1 cellular context compared by ENCODE assay signal in the genomic region with DNA sequence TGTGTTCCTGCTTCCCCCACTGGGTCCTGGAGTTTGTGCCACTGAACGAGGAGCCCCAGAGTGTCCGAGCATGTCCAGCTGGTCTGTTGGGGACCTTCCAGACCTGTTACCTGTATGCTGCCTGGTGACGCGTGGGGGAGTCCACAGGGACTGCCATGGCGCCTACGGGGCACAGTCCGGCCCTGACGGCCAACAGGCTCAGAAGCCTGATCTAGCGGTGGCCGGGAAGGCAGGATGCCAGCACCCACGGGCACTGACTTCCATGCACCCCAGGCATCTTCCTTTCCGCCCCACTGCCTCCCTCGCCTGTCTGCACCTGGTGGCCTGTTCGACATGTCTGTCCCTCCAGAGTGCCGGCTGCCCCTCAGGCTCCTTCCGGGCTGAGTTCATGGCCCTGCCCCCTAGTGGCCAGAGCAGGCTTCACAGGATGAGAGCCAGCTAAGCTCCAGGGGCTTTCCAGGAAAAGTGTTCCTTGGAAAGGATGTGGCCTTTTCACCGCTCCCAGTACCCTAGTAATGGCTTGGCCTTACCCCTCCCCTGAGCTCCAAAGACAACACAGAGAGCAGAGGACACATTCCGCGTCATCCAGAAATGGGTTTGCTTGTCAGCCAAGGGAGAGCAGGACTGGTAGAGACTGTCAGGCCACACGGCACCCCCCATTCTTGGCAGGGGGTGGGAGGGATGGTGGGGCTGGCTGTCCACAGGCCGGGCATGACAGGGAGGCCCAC.
A peak's percentile ranks its signal among the peaks of the same experiment; 100 is the strongest.
TF ChIP-seq lines count a peak whose summit lies in the region.

No MANE protein-coding gene starts in this region.

TF ChIP-seq in K562, 482 proteins besides CTCF, POLR2A, EP300 and RAD21 (continues in another document):
- TF ChIP-seq ZNF41 (CRISPR knock-in tag; conservative IDR thresholded peaks at IDR 0.05) (0 out of 2 replicates have a peak, but pooled peaks have one; percentile 25), ZC3H8 (IDR thresholded peaks at IDR 0.05) (no peak), RBM25 (IDR thresholded peaks at IDR 0.05; ENCODE audit: low read depth, low read length, severe bottlenecking) (no peak), SUPT5H (IDR thresholded peaks at IDR 0.05) (peak; percentile 22; the same call in 1 of the 2 replicates), JUND (IDR thresholded peaks at IDR 0.05; ENCODE audit: borderline replicate concordance, low read depth, low read length) (peak; percentile 17; the same call in 1 of the 2 replicates), JUND (tag; IDR thresholded peaks at IDR 0.05; ENCODE audit: borderline replicate concordance, low read depth, low read length) (no peak; the same call in 2 of the 3 replicates), MAZ (CRISPR knock-in tag; conservative IDR thresholded peaks at IDR 0.05 in 1 of 2, IDR thresholded peaks at IDR 0.05 in 1 of 2) (0 out of 4 replicates have a peak, but pooled peaks have one; percentile 18 to 44), CC2D1A (IDR thresholded peaks at IDR 0.05) (0 out of 2 replicates have a peak, but pooled peaks have one; percentile 62), ZNF384 (IDR thresholded peaks at IDR 0.05; ENCODE audit: low read depth, low read length) (no peak), STAT5A (IDR thresholded peaks at IDR 0.05; ENCODE audit: borderline replicate concordance, low read length) (peak; percentile 28; the same call in 1 of the 2 replicates), NR2C2 (CRISPR knock-in tag; IDR thresholded peaks at IDR 0.05) (0 out of 2 replicates have a peak, but pooled peaks have one; percentile 17), NR2C2 (tag; IDR thresholded peaks at IDR 0.05) (0 out of 2 replicates have a peak, but pooled peaks have one; percentile 14), ARHGAP35 (IDR thresholded peaks at IDR 0.05; ENCODE audit: partially characterized antibody) (no peak), TBL1XR1 (IDR thresholded peaks at IDR 0.05; ENCODE audit: low read length in 2 of 2) (peak in 1 of 2 experiments; percentile 32; a peak in 1 of 4 replicates), ADNP (tag; IDR thresholded peaks at IDR 0.05) (no peak), YY1 (IDR thresholded peaks at IDR 0.05; ENCODE audit: borderline replicate concordance in 1 of 3, control insufficient read depth in 1 of 3, extremely low read depth in 1 of 3, insufficient read depth in 3 of 3, insufficient read length in 1 of 3, insufficient replicate concordance in 2 of 3, low read depth in 1 of 3, low read length in 2 of 3) (peak in 2 of 3 experiments; percentile 36 to 61), SREBF1 (IDR thresholded peaks at IDR 0.05; ENCODE audit: borderline replicate concordance, low read depth, low read length) (no peak), GABPB1 (CRISPR knock-in tag; IDR thresholded peaks at IDR 0.05) (peak; percentile 83), RBFOX2 (IDR thresholded peaks at IDR 0.05; ENCODE audit: low read depth, low read length) (peak; percentile 69), TEAD1 (CRISPR knock-in tag; IDR thresholded peaks at IDR 0.05) (peak in 1 of 2 experiments; percentile 50; a peak in 1 of 4 replicates), POLR2G (IDR thresholded peaks at IDR 0.05; ENCODE audit: low read depth, low read length) (peak; percentile 73), SMAD4 (CRISPR knock-in tag; conservative IDR thresholded peaks at IDR 0.05) (peak; percentile 44; the same call in 1 of the 2 replicates), MED1 (CRISPR knock-in tag; IDR thresholded peaks at IDR 0.05; ENCODE audit: borderline replicate concordance) (no peak), ZNF311 (CRISPR knock-in tag; IDR thresholded peaks at IDR 0.05) (no peak), ZFX (CRISPR knock-in tag; IDR thresholded peaks at IDR 0.05) (peak; percentile 46; the same call in 1 of the 2 replicates), ETV1 (tag; conservative IDR thresholded peaks at IDR 0.05; ENCODE audit: low read depth) (peak; percentile 84), HCFC1 (IDR thresholded peaks at IDR 0.05; ENCODE audit: low read depth, low read length) (0 out of 2 replicates have a peak, but pooled peaks have one; percentile 15), ZNF584 (CRISPR knock-in tag; IDR thresholded peaks at IDR 0.05; ENCODE audit: low read depth) (peak; percentile 34; the same call in 1 of the 2 replicates)
- TF ChIP-seq, protein P1, sequence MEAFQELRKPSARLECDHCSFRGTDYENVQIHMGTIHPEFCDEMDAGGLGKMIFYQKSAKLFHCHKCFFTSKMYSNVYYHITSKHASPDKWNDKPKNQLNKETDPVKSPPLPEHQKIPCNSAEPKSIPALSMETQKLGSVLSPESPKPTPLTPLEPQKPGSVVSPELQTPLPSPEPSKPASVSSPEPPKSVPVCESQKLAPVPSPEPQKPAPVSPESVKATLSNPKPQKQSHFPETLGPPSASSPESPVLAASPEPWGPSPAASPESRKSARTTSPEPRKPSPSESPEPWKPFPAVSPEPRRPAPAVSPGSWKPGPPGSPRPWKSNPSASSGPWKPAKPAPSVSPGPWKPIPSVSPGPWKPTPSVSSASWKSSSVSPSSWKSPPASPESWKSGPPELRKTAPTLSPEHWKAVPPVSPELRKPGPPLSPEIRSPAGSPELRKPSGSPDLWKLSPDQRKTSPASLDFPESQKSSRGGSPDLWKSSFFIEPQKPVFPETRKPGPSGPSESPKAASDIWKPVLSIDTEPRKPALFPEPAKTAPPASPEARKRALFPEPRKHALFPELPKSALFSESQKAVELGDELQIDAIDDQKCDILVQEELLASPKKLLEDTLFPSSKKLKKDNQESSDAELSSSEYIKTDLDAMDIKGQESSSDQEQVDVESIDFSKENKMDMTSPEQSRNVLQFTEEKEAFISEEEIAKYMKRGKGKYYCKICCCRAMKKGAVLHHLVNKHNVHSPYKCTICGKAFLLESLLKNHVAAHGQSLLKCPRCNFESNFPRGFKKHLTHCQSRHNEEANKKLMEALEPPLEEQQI (IDR thresholded peaks at IDR 0.05), result peak; percentile 19; the same call in 1 of the 2 replicates
- TF ChIP-seq, protein P2, sequence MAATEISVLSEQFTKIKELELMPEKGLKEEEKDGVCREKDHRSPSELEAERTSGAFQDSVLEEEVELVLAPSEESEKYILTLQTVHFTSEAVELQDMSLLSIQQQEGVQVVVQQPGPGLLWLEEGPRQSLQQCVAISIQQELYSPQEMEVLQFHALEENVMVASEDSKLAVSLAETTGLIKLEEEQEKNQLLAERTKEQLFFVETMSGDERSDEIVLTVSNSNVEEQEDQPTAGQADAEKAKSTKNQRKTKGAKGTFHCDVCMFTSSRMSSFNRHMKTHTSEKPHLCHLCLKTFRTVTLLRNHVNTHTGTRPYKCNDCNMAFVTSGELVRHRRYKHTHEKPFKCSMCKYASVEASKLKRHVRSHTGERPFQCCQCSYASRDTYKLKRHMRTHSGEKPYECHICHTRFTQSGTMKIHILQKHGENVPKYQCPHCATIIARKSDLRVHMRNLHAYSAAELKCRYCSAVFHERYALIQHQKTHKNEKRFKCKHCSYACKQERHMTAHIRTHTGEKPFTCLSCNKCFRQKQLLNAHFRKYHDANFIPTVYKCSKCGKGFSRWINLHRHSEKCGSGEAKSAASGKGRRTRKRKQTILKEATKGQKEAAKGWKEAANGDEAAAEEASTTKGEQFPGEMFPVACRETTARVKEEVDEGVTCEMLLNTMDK (IDR thresholded peaks at IDR 0.05; ENCODE audit: borderline replicate concordance, insufficient read depth, low read depth, low read length, poor library complexity, severe bottlenecking), result peak; percentile 53
- TF ChIP-seq, protein P3, sequence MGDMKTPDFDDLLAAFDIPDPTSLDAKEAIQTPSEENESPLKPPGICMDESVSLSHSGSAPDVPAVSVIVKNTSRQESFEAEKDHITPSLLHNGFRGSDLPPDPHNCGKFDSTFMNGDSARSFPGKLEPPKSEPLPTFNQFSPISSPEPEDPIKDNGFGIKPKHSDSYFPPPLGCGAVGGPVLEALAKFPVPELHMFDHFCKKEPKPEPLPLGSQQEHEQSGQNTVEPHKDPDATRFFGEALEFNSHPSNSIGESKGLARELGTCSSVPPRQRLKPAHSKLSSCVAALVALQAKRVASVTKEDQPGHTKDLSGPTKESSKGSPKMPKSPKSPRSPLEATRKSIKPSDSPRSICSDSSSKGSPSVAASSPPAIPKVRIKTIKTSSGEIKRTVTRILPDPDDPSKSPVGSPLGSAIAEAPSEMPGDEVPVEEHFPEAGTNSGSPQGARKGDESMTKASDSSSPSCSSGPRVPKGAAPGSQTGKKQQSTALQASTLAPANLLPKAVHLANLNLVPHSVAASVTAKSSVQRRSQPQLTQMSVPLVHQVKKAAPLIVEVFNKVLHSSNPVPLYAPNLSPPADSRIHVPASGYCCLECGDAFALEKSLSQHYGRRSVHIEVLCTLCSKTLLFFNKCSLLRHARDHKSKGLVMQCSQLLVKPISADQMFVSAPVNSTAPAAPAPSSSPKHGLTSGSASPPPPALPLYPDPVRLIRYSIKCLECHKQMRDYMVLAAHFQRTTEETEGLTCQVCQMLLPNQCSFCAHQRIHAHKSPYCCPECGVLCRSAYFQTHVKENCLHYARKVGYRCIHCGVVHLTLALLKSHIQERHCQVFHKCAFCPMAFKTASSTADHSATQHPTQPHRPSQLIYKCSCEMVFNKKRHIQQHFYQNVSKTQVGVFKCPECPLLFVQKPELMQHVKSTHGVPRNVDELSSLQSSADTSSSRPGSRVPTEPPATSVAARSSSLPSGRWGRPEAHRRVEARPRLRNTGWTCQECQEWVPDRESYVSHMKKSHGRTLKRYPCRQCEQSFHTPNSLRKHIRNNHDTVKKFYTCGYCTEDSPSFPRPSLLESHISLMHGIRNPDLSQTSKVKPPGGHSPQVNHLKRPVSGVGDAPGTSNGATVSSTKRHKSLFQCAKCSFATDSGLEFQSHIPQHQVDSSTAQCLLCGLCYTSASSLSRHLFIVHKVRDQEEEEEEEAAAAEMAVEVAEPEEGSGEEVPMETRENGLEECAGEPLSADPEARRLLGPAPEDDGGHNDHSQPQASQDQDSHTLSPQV (IDR thresholded peaks at IDR 0.05), result peak; percentile 50
- TF ChIP-seq, protein P4, sequence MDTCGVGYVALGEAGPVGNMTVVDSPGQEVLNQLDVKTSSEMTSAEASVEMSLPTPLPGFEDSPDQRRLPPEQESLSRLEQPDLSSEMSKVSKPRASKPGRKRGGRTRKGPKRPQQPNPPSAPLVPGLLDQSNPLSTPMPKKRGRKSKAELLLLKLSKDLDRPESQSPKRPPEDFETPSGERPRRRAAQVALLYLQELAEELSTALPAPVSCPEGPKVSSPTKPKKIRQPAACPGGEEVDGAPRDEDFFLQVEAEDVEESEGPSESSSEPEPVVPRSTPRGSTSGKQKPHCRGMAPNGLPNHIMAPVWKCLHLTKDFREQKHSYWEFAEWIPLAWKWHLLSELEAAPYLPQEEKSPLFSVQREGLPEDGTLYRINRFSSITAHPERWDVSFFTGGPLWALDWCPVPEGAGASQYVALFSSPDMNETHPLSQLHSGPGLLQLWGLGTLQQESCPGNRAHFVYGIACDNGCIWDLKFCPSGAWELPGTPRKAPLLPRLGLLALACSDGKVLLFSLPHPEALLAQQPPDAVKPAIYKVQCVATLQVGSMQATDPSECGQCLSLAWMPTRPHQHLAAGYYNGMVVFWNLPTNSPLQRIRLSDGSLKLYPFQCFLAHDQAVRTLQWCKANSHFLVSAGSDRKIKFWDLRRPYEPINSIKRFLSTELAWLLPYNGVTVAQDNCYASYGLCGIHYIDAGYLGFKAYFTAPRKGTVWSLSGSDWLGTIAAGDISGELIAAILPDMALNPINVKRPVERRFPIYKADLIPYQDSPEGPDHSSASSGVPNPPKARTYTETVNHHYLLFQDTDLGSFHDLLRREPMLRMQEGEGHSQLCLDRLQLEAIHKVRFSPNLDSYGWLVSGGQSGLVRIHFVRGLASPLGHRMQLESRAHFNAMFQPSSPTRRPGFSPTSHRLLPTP (IDR thresholded peaks at IDR 0.05; ENCODE audit: borderline replicate concordance, extremely low read depth, insufficient read length), result no peak
- TF ChIP-seq, protein P5, sequence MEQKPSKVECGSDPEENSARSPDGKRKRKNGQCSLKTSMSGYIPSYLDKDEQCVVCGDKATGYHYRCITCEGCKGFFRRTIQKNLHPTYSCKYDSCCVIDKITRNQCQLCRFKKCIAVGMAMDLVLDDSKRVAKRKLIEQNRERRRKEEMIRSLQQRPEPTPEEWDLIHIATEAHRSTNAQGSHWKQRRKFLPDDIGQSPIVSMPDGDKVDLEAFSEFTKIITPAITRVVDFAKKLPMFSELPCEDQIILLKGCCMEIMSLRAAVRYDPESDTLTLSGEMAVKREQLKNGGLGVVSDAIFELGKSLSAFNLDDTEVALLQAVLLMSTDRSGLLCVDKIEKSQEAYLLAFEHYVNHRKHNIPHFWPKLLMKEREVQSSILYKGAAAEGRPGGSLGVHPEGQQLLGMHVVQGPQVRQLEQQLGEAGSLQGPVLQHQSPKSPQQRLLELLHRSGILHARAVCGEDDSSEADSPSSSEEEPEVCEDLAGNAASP (IDR thresholded peaks at IDR 0.05), result no peak
- TF ChIP-seq, protein P6, sequence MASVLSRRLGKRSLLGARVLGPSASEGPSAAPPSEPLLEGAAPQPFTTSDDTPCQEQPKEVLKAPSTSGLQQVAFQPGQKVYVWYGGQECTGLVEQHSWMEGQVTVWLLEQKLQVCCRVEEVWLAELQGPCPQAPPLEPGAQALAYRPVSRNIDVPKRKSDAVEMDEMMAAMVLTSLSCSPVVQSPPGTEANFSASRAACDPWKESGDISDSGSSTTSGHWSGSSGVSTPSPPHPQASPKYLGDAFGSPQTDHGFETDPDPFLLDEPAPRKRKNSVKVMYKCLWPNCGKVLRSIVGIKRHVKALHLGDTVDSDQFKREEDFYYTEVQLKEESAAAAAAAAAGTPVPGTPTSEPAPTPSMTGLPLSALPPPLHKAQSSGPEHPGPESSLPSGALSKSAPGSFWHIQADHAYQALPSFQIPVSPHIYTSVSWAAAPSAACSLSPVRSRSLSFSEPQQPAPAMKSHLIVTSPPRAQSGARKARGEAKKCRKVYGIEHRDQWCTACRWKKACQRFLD (CRISPR knock-in tag; IDR thresholded peaks at IDR 0.05), result 0 out of 2 replicates have a peak, but pooled peaks have one; percentile 44
- TF ChIP-seq, protein P7, sequence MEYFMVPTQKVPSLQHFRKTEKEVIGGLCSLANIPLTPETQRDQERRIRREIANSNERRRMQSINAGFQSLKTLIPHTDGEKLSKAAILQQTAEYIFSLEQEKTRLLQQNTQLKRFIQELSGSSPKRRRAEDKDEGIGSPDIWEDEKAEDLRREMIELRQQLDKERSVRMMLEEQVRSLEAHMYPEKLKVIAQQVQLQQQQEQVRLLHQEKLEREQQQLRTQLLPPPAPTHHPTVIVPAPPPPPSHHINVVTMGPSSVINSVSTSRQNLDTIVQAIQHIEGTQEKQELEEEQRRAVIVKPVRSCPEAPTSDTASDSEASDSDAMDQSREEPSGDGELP (CRISPR knock-in tag; IDR thresholded peaks at IDR 0.05; ENCODE audit: borderline replicate concordance), result peak; percentile 76; the same call in 1 of the 2 replicates
- TF ChIP-seq, protein P8, sequence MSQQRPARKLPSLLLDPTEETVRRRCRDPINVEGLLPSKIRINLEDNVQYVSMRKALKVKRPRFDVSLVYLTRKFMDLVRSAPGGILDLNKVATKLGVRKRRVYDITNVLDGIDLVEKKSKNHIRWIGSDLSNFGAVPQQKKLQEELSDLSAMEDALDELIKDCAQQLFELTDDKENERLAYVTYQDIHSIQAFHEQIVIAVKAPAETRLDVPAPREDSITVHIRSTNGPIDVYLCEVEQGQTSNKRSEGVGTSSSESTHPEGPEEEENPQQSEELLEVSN (IDR thresholded peaks at IDR 0.05; ENCODE audit: borderline replicate concordance in 1 of 2, extremely low read depth in 1 of 2, insufficient read depth in 1 of 2, insufficient read length in 1 of 2, low read depth in 1 of 2, low read length in 1 of 2, poor library complexity in 1 of 2, severe bottlenecking in 1 of 2), result peak in 1 of 2 experiments; percentile 59
- TF ChIP-seq, protein P9, sequence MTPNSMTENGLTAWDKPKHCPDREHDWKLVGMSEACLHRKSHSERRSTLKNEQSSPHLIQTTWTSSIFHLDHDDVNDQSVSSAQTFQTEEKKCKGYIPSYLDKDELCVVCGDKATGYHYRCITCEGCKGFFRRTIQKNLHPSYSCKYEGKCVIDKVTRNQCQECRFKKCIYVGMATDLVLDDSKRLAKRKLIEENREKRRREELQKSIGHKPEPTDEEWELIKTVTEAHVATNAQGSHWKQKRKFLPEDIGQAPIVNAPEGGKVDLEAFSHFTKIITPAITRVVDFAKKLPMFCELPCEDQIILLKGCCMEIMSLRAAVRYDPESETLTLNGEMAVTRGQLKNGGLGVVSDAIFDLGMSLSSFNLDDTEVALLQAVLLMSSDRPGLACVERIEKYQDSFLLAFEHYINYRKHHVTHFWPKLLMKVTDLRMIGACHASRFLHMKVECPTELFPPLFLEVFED (CRISPR knock-in tag; conservative IDR thresholded peaks at IDR 0.05), result no peak
